Comparison of ENCODE assay signal across 6 cellular contexts in genomic region chr10:97633921-97634320, GRCh38. TPM values are rescaled to one million over a fixed set of nuclear protein-coding genes. Genes with fewer than 3 reads are reported as not detected.
DNase-seq lines count a peak whose midpoint lies in the region; ATAC-seq and TF ChIP-seq lines count a peak whose summit lies in the region.

No MANE protein-coding gene starts in this region.

- H3K9me3 Mint-ChIP-seq in mesothelial cell of epicardium = no peaks in the 10 kb centered on the region

- no peaks in the 10 kb centered on the region for H3K36me3 Mint-ChIP-seq in mesothelial cell of epicardium

- ATAC-seq in GM19023 (IDR thresholded peaks at IDR 0.05; ENCODE audit: unreplicated experiment) = no peak

- DNase-seq in LoVo (ENCODE audit: low spot score) = peak; percentile 32
- DNase-seq in activated naive CD4-positive, alpha-beta T cell treated with anti-CD3 and anti-CD28 coated beads, Interleukin-2, amount 50 U/mL, for 16 hours = peak; percentile 14
- DNase-seq in mesothelial cell of epicardium (ENCODE audit: low spot score in 2 of 2, unreplicated experiment in 2 of 2) = no peak
- DNase-seq in stimulated activated naive CD4-positive, alpha-beta T cell treated with Interleukin-2 at 50 U/mL for 16 hours (lab: John Stamatoyannopoulos, UW) = no peak
- DNase-seq in NK-92 (lab: John Stamatoyannopoulos, UW; ENCODE audit: unreplicated experiment) = no peak

- peaks cover 11% of the 10 kb centered on the region for H3K4me1 Mint-ChIP-seq in mesothelial cell of epicardium

- H3K27me3 Mint-ChIP-seq in mesothelial cell of epicardium (ENCODE audit: low read depth) = no peaks in the 10 kb centered on the region

- peak overlapping the region; percentile 87 for H3K27ac Mint-ChIP-seq in mesothelial cell of epicardium

- peak overlapping the region; percentile 97 for H3K4me3 Mint-ChIP-seq in mesothelial cell of epicardium

- no peak for TF ChIP-seq CTCF in mesothelial cell of epicardium (IDR thresholded peaks at IDR 0.05; ENCODE audit: unreplicated experiment)

RNA-seq across cellular contexts. Expression of gene MORN4, which starts 0.6 kb away (rescaled TPM):
- total RNA-seq in mesothelial cell of epicardium = 15.4 to 17.3 TPM (median 16.4 TPM) in 3 replicates

RNA-seq across cellular contexts. Expression of gene PI4K2A, which starts 6.5 kb away (rescaled TPM):
- 18.4 to 20.1 TPM (median 18.7 TPM) in 3 replicates for total RNA-seq in mesothelial cell of epicardium

RNA-seq across cellular contexts. Expression of gene C10orf62, which starts 44.4 kb away (rescaled TPM):
- total RNA-seq in mesothelial cell of epicardium = not detected in 3 replicates

RNA-seq across cellular contexts. Expression of gene HOGA1, which starts 49.7 kb away (rescaled TPM):
- 0.31 to 0.50 TPM (median 0.40 TPM) in 3 replicates for total RNA-seq in mesothelial cell of epicardium

RNA-seq across cellular contexts. Expression of gene AVPI1, which starts 53.1 kb away (rescaled TPM):
- total RNA-seq in mesothelial cell of epicardium = 7.8 to 9.0 TPM (median 7.9 TPM) in 3 replicates

Comparison
In these comparisons a context has a peak if more than half of its experiments do, and no peak if none do; other contexts are left out.
1. DNase-seq: peak in LoVo (single experiment) and activated naive CD4-positive, alpha-beta T cell treated with anti-CD3 and anti-CD28 coated beads, Interleukin-2, amount 50 U/mL, for 16 hours (single experiment); none in mesothelial cell of epicardium (0 of 2), stimulated activated naive CD4-positive, alpha-beta T cell treated with Interleukin-2 at 50 U/mL for 16 hours (single experiment) and NK-92 (single experiment).